In the genomic region with DNA sequence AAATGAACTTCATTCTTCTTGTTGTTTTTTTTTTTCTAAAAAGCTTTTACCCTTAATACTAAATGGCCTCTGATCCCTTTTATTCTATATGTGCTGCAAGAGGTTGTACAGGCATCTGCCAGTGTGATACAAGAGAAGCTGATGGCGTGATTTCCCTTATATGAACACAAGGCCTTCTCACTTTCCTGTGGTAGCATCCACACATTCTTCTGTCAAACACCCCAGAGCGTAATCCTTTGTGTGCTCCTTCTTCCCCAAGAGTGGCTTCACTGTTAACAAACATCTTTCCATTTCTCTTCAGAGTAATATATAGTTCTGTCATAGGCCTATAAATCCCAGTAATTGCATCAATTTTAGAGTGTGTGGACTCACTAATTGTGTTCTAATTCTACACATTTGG, we compare ENCODE assay signal across 28 cellular contexts.
DNase-seq lines count a peak whose midpoint lies in the region; ATAC-seq and TF ChIP-seq lines count a peak whose summit lies in the region.
"Had no signal": no experiment of that assay in that cellular context is flagged by ENCODE, and none has a peak within 500 bp of the region (broad histone marks: within the 10 kb centered on the region; RNA-seq: fewer than 3 reads in every experiment).

No MANE protein-coding gene starts in this region.

- no peak for ATAC-seq in PC-3
- ATAC-seq in GM18858 (IDR thresholded peaks at IDR 0.05; ENCODE audit: unreplicated experiment): no peak
- ATAC-seq: CD8-positive, alpha-beta T cell; K562; natural killer cell treated with Interleukin-12 subunit alpha and Interleukin-12 subunit beta and Interleukin-15 and Interleukin-18, amount 100 ng/mL, for 72 hours had no signal

- no peaks in the 10 kb centered on the region for H3K9me3 ChIP-seq in PC-3 (ENCODE audit: low read length)
- H3K9me3 ChIP-seq: heart right ventricle, left ventricle myocardium inferior had no signal

- H3K79me2 ChIP-seq in PC-3 (ENCODE audit: low read length): peaks cover 33% of the 10 kb centered on the region
- H3K79me2 ChIP-seq: parathyroid adenoma had no signal

- DNase-seq in Daoy (ENCODE audit: low read depth) (peak; percentile 58), PC-3 (no peak), epithelial cell of prostate (ENCODE audit: low read depth, low spot score) (no peak), NCI-H1048 (lab: John Stamatoyannopoulos, UW) (no peak), iPS-NIHi7 (ENCODE audit: extremely low spot score) (no peak), dorsolateral prefrontal cortex (no peak)
- DNase-seq: activated CD4-positive, alpha-beta T cell treated with anti-CD3 and anti-CD28 coated beads, Interleukin-2, amount 10 ng/mL, durations not matched to agents 24 days and 14 days; activated naive CD4-positive, alpha-beta T cell; activated T-cell treated with anti-CD3 and anti-CD28 coated beads, Interleukin-2, amount 50 U/mL, for 4 hours; AML-193; CD8-positive, alpha-beta T cell; DMS153; GF-D8; heart right ventricle; left ventricle myocardium inferior; midbrain; NCI-H146; NCI-H2171 treated with DMSO at 0.1 percent for 48 hours; NCI-H524 treated with DMSO at 0.1 percent for 48 hours; stimulated activated CD8-positive, alpha-beta memory T cell treated with anti-CD3 and anti-CD28 coated beads, Interleukin-4, amount 100 ng/mL, for 48 hours; T-helper 9 cell; WERI-Rb-1 had no signal

- H2AFZ ChIP-seq in PC-3 (ENCODE audit: low read length): no peak overlapping the region
- H2AFZ ChIP-seq: parathyroid adenoma had no signal

- H3K36me3 ChIP-seq in PC-3 (ENCODE audit: low read depth, low read length) (peaks cover 55% of the 10 kb centered on the region), rectal smooth muscle tissue (ENCODE audit: control insufficient read depth, insufficient read depth, low read length) (no peaks in the 10 kb centered on the region)
- H3K36me3 ChIP-seq: left ventricle myocardium inferior, WERI-Rb-1 had no signal

- peak overlapping the region; percentile 64 for H3K9ac ChIP-seq in PC-3 (ENCODE audit: low read length)
- no peak overlapping the region for H3K9ac ChIP-seq in rectal smooth muscle tissue (ENCODE audit: low read length)
- H3K9ac ChIP-seq: parathyroid adenoma had no signal

- intact Hi-C loops in PC-3 (cut with micrococcal nuclease): loop anchor here (2.0 to 10.0 kb wide), 3 partner anchors 65 to 564 kb away; partner anchors contain the start of gene TES
- intact Hi-C loops in dorsolateral prefrontal cortex (cut with DNase I): no loop called here

- CTCF ChIA-PET in PC-3 (lab: Charles Lee): interaction anchor here (0.7 to 1.3 kb wide), 2 partner anchors 14 to 104 kb away, joined by 4 read pairs; partner anchors contain the start of gene MET

- peak overlapping the region; percentile 99 for H3K27ac ChIP-seq in PC-3 (ENCODE audit: low read length)
- peak overlapping the region; percentile 80 for H3K27ac ChIP-seq in epithelial cell of prostate
- peak overlapping the region; percentile 37 for H3K27ac ChIP-seq in rectal smooth muscle tissue (ENCODE audit: low read depth, low read length)
- H3K27ac ChIP-seq in dorsolateral prefrontal cortex: peak overlapping the region in 8 of 59 donors; percentile 11 to 42 (median 26)
- H3K27ac ChIP-seq: coronary artery, heart right ventricle, left ventricle myocardium inferior, parathyroid adenoma, WERI-Rb-1 had no signal

- H3K4me3 ChIP-seq in PC-3 (ENCODE audit: low read length): 0 out of 2 replicates have a peak overlapping the region, but pooled peaks have one; percentile 3
- H3K4me3 ChIP-seq in rectal smooth muscle tissue (ENCODE audit: low read length): no peak overlapping the region
- H3K4me3 ChIP-seq in dorsolateral prefrontal cortex: no peak overlapping the region
- H3K4me3 ChIP-seq: coronary artery, heart right ventricle, K562, left ventricle myocardium inferior had no signal

- no peaks in the 10 kb centered on the region for H4K20me1 ChIP-seq in PC-3 (ENCODE audit: low read length)

- H3F3A ChIP-seq in PC-3 (ENCODE audit: low read length, unreplicated experiment): peaks cover 18% of the 10 kb centered on the region

- POLR2A ChIA-PET in PC-3 (lab: Charles Lee; ENCODE audit: unreplicated experiment): interaction anchor here (0.5 to 0.9 kb wide), 4 partner anchors 20 to 84 kb away, joined by 3 to 5 read pairs (median 4); no protein-coding TSS in a partner anchor

- no peaks in the 10 kb centered on the region for H3K9me2 ChIP-seq in PC-3 (replicated peaks; ENCODE audit: low read length)

- BruUV-seq in PC-3 (replicated peaks; lab: Mats Ljungman, UMichigan): no TSS peak

- no peaks in the 10 kb centered on the region for H3K27me3 ChIP-seq in PC-3 (ENCODE audit: low read length)
- H3K27me3 ChIP-seq in rectal smooth muscle tissue (ENCODE audit: control insufficient read depth, insufficient read depth, low read length): no peaks in the 10 kb centered on the region
- H3K27me3 ChIP-seq in dorsolateral prefrontal cortex: peaks cover 0 to 5% (median 0%) of the 10 kb centered on the region in 45 donors
- H3K27me3 ChIP-seq: heart right ventricle had no signal

- TF ChIP-seq CTCF in PC-3 (conservative IDR thresholded peaks at IDR 0.05; ENCODE audit: low read depth, low read length): no peak
- TF ChIP-seq CTCF in dorsolateral prefrontal cortex (IDR thresholded peaks at IDR 0.05 in 54 of 56, conservative IDR thresholded peaks at IDR 0.05 in 2 of 56; ENCODE audit: low read depth in 1 of 56, partially characterized antibody in 56 of 56): no peak

- peaks cover 85% of the 10 kb centered on the region for H3K4me1 ChIP-seq in PC-3 (ENCODE audit: insufficient read depth, low read length)
- H3K4me1 ChIP-seq in rectal smooth muscle tissue (ENCODE audit: control insufficient read depth, insufficient read depth, low read length): peaks cover 10% of the 10 kb centered on the region
- H3K4me1 ChIP-seq: parathyroid adenoma had no signal

- H3K4me2 ChIP-seq in PC-3 (ENCODE audit: low read length): peak overlapping the region; percentile 66
